ENCODE assay signal across 22 cellular contexts in the genomic region with DNA sequence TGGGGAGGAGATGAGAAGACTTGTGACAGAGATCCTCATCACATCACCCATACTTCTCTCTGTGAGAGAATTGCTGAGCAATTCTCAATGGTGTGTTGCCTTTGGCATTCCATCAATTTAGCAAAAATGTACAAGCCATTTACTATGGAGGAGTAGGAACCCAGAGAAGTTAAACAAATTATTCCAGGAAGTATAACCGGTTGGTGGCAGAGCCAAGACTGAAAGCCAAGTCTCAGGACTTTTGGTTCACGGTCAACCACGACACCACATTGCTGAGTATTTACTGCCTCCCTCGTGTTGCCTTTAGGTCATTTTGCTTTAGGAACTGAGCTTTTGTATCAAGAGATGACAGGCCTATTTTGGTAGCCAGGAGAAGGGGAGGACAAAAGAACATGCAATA.
"Had no signal": no experiment of that assay in that cellular context is flagged by ENCODE, and none has a peak within 500 bp of the region (broad histone marks: within the 10 kb centered on the region; RNA-seq: fewer than 3 reads in every experiment).

No MANE protein-coding gene starts in this region.

- H3K4me3 ChIP-seq: esophagus muscularis mucosa, hepatocyte, lung, neural progenitor cell, pancreas, right lobe of liver, spleen, upper lobe of right lung had no signal

- H3K36me3 ChIP-seq: esophagus muscularis mucosa, neural progenitor cell, pancreas, right lobe of liver, spleen, upper lobe of right lung had no signal

- H3K27ac ChIP-seq: epithelial cell of prostate, esophagus muscularis mucosa, hepatocyte, neural progenitor cell, pancreas, right lobe of liver, upper lobe of right lung had no signal

- H3K27me3 ChIP-seq: esophagus muscularis mucosa, hepatocyte, neural progenitor cell, pancreas, right lobe of liver, spleen, upper lobe of right lung had no signal

- DNase-seq: cortex of kidney; effector memory CD4-positive, alpha-beta T cell; foreskin fibroblast; left colon; left ventricle myocardium superior; mesenchymal stem cell; midbrain; occipital lobe; pancreas; right lobe of liver; spleen; stimulated activated CD4-positive, alpha-beta T cell treated with anti-CD3 and anti-CD28 coated beads, Interleukin-15, amount 100 ng/mL, for 24 hours; stimulated activated CD4-positive, alpha-beta T cell treated with anti-CD3 and anti-CD28 coated beads, Interleukin-1b, Interleukin-23, amount 100 ng/mL, for 48 hours; stimulated activated CD4-positive, alpha-beta T cell treated with anti-CD3 and anti-CD28 coated beads, Interleukin-4, amount 100 ng/mL, for 24 hours; upper lobe of right lung had no signal

- ATAC-seq: left colon; left ventricle myocardium superior; natural killer cell treated with Interleukin-12 subunit alpha and Interleukin-12 subunit beta and Interleukin-15 and Interleukin-18, amount 100 ng/mL, for 72 hours; pancreas; right lobe of liver; stimulated activated memory B cell treated with anti-CD40 and anti-IgM and Interleukin-4, amounts not matched to agents 10 μg/mL and 1 μg/mL and 100 μg/mL, for 72 hours; upper lobe of right lung had no signal

- H3K9me3 ChIP-seq: esophagus muscularis mucosa, pancreas, right lobe of liver, spleen, upper lobe of right lung had no signal

- H3K4me1 ChIP-seq: esophagus muscularis mucosa, pancreas, right lobe of liver, spleen, upper lobe of right lung had no signal
